Comparison of ENCODE assay signal across 20 cellular contexts in the genomic region with DNA sequence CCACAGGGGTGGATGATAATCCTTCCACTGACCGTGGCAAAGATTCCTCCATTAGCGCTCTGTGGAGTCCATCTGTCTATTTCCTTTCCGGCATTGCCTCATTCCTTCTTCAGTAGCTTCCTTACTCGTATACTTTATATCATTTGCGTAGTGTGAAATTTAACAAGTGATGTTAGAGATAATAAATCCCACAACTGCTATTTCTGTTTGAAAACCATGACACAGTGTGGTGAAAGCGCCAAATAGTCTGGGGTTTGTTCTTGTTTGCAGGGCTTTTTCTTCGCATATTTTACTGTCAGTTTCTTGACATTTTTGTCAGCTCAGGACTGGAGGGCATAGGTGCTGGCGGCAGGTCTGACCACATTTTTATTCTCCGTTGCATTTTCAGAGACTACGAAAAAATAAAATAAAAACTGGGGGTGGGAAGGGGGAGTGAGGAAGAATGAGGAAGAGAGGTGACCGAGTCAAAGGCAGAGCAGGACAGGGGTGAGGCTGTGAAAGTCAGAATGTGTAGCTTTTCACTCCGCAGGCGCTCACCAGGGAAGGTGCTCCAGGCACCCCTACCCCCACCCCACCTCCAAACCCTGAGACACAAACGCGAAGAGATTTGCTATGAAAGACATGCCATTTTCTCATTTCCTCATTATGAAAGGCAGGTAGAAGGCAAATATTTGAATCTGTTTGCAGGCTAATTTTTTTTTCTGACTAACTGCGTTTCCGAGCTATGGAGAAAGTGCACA.
A peak's percentile ranks its signal among the peaks of the same experiment; 100 is the strongest.
DNase-seq lines count a peak whose midpoint lies in the region; ATAC-seq and TF ChIP-seq lines count a peak whose summit lies in the region.
"Had no signal": no experiment of that assay in that cellular context is flagged by ENCODE, and none has a peak within 500 bp of the region (broad histone marks: within the 10 kb centered on the region; RNA-seq: fewer than 3 reads in every experiment).

No MANE protein-coding gene starts in this region.

- H3K9me3 ChIP-seq in A673 (ENCODE audit: low read depth, low read length, poor library complexity, severe bottlenecking) (no peaks in the 10 kb centered on the region), tibial nerve (peaks cover 0 to 15% (median 3%) of the 10 kb centered on the region in 4 donors)
- H3K9me3 ChIP-seq: testis had no signal

- no peak for ATAC-seq in stimulated activated naive CD8-positive, alpha-beta T cell treated with anti-CD3 and anti-CD28 coated beads, Interleukin-15, Interleukin-2, amounts not matched to agents 100 U/mL and 50 U/mL, for 24 hours
- ATAC-seq in GM21390 (IDR thresholded peaks at IDR 0.05; ENCODE audit: unreplicated experiment), result no peak
- ATAC-seq: activated T-cell treated with anti-CD3 and anti-CD28 coated beads, Interleukin-2, amount 50 U/mL, for 72 hours; Right ventricle myocardium inferior had no signal

- H3K4me1 Mint-ChIP-seq in chondrocyte (ENCODE audit: low read depth) (peaks cover 32% of the 10 kb centered on the region), neural crest cell (peaks cover 12% of the 10 kb centered on the region)

- TF ChIP-seq POLR2A in tibial nerve (IDR thresholded peaks at IDR 0.05), result no peak

- H3K27me3 ChIP-seq in A673 (replicated peaks; ENCODE audit: insufficient read depth, low read depth, low read length, poor library complexity) (no peaks in the 10 kb centered on the region), tibial nerve (no peaks in the 10 kb centered on the region)
- H3K27me3 ChIP-seq: esophagus muscularis mucosa, spleen, testis had no signal

- intact Hi-C loops in A673 (cut with micrococcal nuclease; ENCODE audit: unreplicated experiment), result no loop called here

- H3K4me1 ChIP-seq in A673 (ENCODE audit: insufficient read depth, low read length, poor library complexity, severe bottlenecking) (peaks cover 3% of the 10 kb centered on the region), tibial nerve (no peaks in the 10 kb centered on the region)
- H3K4me1 ChIP-seq: esophagus muscularis mucosa, spleen, testis had no signal

- H3K27me3 Mint-ChIP-seq in chondrocyte (ENCODE audit: low read depth) (no peaks in the 10 kb centered on the region), neural crest cell (ENCODE audit: low read depth) (no peaks in the 10 kb centered on the region)
- H3K27me3 Mint-ChIP-seq: activated naive CD8-positive, alpha-beta T cell had no signal

- H3K36me3 ChIP-seq in A673 (ENCODE audit: insufficient read depth, low read length, poor library complexity, severe bottlenecking) (no peaks in the 10 kb centered on the region), tibial nerve (no peaks in the 10 kb centered on the region)
- H3K36me3 ChIP-seq: esophagus muscularis mucosa, spleen had no signal

- no peak for TF ChIP-seq EP300 in tibial nerve (IDR thresholded peaks at IDR 0.05)

- CTCF ChIA-PET in A673 (lab: Charles Lee), result interaction anchor here (0.7 kb wide), 1 partner anchor 74 kb away, joined by 3 read pairs; no protein-coding TSS in a partner anchor

- H3K36me3 Mint-ChIP-seq in chondrocyte (ENCODE audit: low read depth) (peaks cover 6% of the 10 kb centered on the region), neural crest cell (ENCODE audit: low read depth) (peaks cover 9% of the 10 kb centered on the region)
- H3K36me3 Mint-ChIP-seq: activated naive CD8-positive, alpha-beta T cell; brain had no signal

- H3K9me3 Mint-ChIP-seq in chondrocyte (ENCODE audit: low read depth) (peaks cover 19% of the 10 kb centered on the region), neural crest cell (peaks cover 12% of the 10 kb centered on the region)
- H3K9me3 Mint-ChIP-seq: T-helper 1 cell treated with Interleukin-12 subunit alpha and Interleukin-12 subunit beta and Interleukin-4 antibody, amounts not matched to agents 30 μg/mL and 1 μg/mL, for 36 hours had no signal

- H3K4me3 Mint-ChIP-seq in chondrocyte (ENCODE audit: unreplicated experiment), result peak overlapping the region; percentile 83
- H3K4me3 Mint-ChIP-seq in neural crest cell, result peak overlapping the region; percentile 12
- H3K4me3 Mint-ChIP-seq: activated naive CD8-positive, alpha-beta T cell; activated T-cell treated with anti-CD3 and anti-CD28 coated beads, Interleukin-2, amount 50 U/mL, for 72 hours; T-helper 1 cell treated with Interleukin-12 subunit alpha and Interleukin-12 subunit beta and Interleukin-4 antibody, amounts not matched to agents 30 μg/mL and 1 μg/mL, for 36 hours had no signal

- H3K4me3 ChIP-seq in A673 (ENCODE audit: low read depth, low read length, poor library complexity, severe bottlenecking) (peak overlapping the region; percentile 9), tibial nerve (peak overlapping the region in 1 of 4 donors; percentile 19)
- H3K4me3 ChIP-seq: esophagus muscularis mucosa, spleen, testis had no signal

- H3K27ac ChIP-seq in A673 (ENCODE audit: low read depth, low read length, poor library complexity, severe bottlenecking) (no peak overlapping the region), tibial nerve (no peak overlapping the region)
- H3K27ac ChIP-seq: C4-2B, esophagus muscularis mucosa, spleen, testis had no signal

- 58 to 67% methylated on average over 17 of the region's 17 CpGs for WGBS in tibial nerve, 2 donors

- TF ChIP-seq CTCF in A673 (conservative IDR thresholded peaks at IDR 0.05; ENCODE audit: low read depth, low read length), result no peak
- TF ChIP-seq CTCF in chondrocyte (IDR thresholded peaks at IDR 0.05), result peak; percentile 49
- no peak for TF ChIP-seq CTCF in neural crest cell (conservative IDR thresholded peaks at IDR 0.05)
- TF ChIP-seq CTCF in tibial nerve (IDR thresholded peaks at IDR 0.05), result no peak

- H3K27ac Mint-ChIP-seq in chondrocyte (ENCODE audit: unreplicated experiment) (peak overlapping the region; percentile 90), neural crest cell (ENCODE audit: unreplicated experiment) (no peak overlapping the region)
- H3K27ac Mint-ChIP-seq: activated naive CD8-positive, alpha-beta T cell; activated T-cell treated with anti-CD3 and anti-CD28 coated beads, Interleukin-2, amount 50 U/mL, for 72 hours; T-helper 1 cell treated with Interleukin-12 subunit alpha and Interleukin-12 subunit beta and Interleukin-4 antibody, amounts not matched to agents 30 μg/mL and 1 μg/mL, for 36 hours had no signal

- peak; percentile 28 for DNase-seq in A673 (ENCODE audit: low spot score)
- peak; percentile 61 to 69 for DNase-seq in NCI-H526 (lab: John Stamatoyannopoulos, UW)
- no peak for DNase-seq in chondrocyte (ENCODE audit: low spot score)
- DNase-seq in neural crest cell (ENCODE audit: low read depth, low spot score), result no peak
- no peak for DNase-seq in middle frontal gyrus (ENCODE audit: extremely low spot score, low spot score)
- no peak for DNase-seq in stimulated activated naive CD8-positive, alpha-beta T cell treated with anti-CD3 and anti-CD28 coated beads, Interleukin-15, Interleukin-2, amounts not matched to agents 100 U/mL and 50 U/mL, for 24 hours
- DNase-seq in tibial nerve (ENCODE audit: low spot score in 2 of 2), result no peak
- DNase-seq: activated T-cell treated with anti-CD3 and anti-CD28 coated beads, Interleukin-2, amount 50 U/mL, for 72 hours; IMR-90; NCI-H1694 treated with DMSO at 0.1 percent for 48 hours; posterior cingulate gyrus; spleen; testis had no signal

- POLR2A ChIA-PET in A673 (lab: Charles Lee; ENCODE audit: low non-redundant PET), result no interaction called here

- no TSS peak for BruUV-seq in A673 (replicated peaks; lab: Mats Ljungman, UMichigan)

Comparison
In these comparisons a context has a peak if more than half of its experiments do, and no peak if none do; other contexts are left out.
1. DNase-seq: peak in A673 (single experiment) and NCI-H526 (2 of 2); none in chondrocyte (single experiment), neural crest cell (single experiment), middle frontal gyrus (single experiment), stimulated activated naive CD8-positive, alpha-beta T cell treated with anti-CD3 and anti-CD28 coated beads, Interleukin-15, Interleukin-2, amounts not matched to agents 100 U/mL and 50 U/mL, for 24 hours (single experiment) and tibial nerve (0 of 2).